Comparison of ENCODE assay signal across 8 cellular contexts in genomic region chr12:118016424-118017264, GRCh38. TPM values are rescaled to one million over a fixed set of nuclear protein-coding genes. Genes with fewer than 3 reads are reported as not detected.
DNase-seq lines count a peak whose midpoint lies in the region; ATAC-seq and TF ChIP-seq lines count a peak whose summit lies in the region.

Gene RFC5, plus strand, starts transcription at chr12:118016703. Its CDS starts 125 bp downstream, at chr12:118016828.

- in situ Hi-C loops in GM13977 (cut with MboI; ENCODE audit: low pct_unique_long_range_greater_than_20kb, low sequenced_read_pairs, unreplicated experiment): no loop called here

- TF ChIP-seq POLR2A in adrenal gland (IDR thresholded peaks at IDR 0.05): peak in 1 of 2 donors; percentile 65

- peaks cover 0 to 12% of the 10 kb centered on the region in 2 donors for H3K36me3 ChIP-seq in adrenal gland (replicated peaks in 1 of 2)
- H3K36me3 ChIP-seq in heart right ventricle: peaks cover 0 to 29% (median 0%) of the 10 kb centered on the region in 9 donors
- peaks cover 22% of the 10 kb centered on the region for H3K36me3 ChIP-seq in upper lobe of right lung

- H3K4me1 ChIP-seq in adrenal gland (replicated peaks in 1 of 2): peaks cover 5 to 17% of the 10 kb centered on the region in 2 donors
- peaks cover 0 to 17% (median 9%) of the 10 kb centered on the region in 9 donors for H3K4me1 ChIP-seq in heart right ventricle
- peaks cover 10% of the 10 kb centered on the region for H3K4me1 ChIP-seq in upper lobe of right lung

- TF ChIP-seq CTCF in GM13977 (IDR thresholded peaks at IDR 0.05; ENCODE audit: extremely low read depth, insufficient read depth, missing control alignments) (no peak), adrenal gland (IDR thresholded peaks at IDR 0.05) (no peak), heart right ventricle (IDR thresholded peaks at IDR 0.05) (peak in 1 of 9 donors; percentile 13), upper lobe of right lung (IDR thresholded peaks at IDR 0.05) (no peak)

- DNase-seq in GM13977 (ENCODE audit: low spot score) (peak; percentile 98), NCI-H146 treated with DMSO at 0.1 percent for 48 hours (lab: John Stamatoyannopoulos, UW; ENCODE audit: unreplicated experiment) (peak; percentile 96), T-helper 1 cell (peak; percentile 96 to 98 (median 97)), adrenal gland (peak; percentile 97 to 99 (median 99)), heart right ventricle (peak; percentile 98 to 99), posterior vena cava (ENCODE audit: low spot score) (peak; percentile 99), upper lobe of right lung (peak; percentile 99)

- peak within 1 kb of the TSS in 3 of 4 donors; percentile 1 to 84 (median 64) for H3K4me3 ChIP-seq in adrenal gland
- peak within 1 kb of the TSS; percentile 75 to 98 (median 93) for H3K4me3 ChIP-seq in heart right ventricle
- H3K4me3 ChIP-seq in upper lobe of right lung: peak within 1 kb of the TSS; percentile 98

- H3K27me3 ChIP-seq in adrenal gland (no peaks in the 10 kb centered on the region), heart right ventricle (no peaks in the 10 kb centered on the region), upper lobe of right lung (no peaks in the 10 kb centered on the region)

- H3K27ac ChIP-seq in adrenal gland (peak within 1 kb of the TSS in 2 of 5 donors; percentile 13 to 38), heart right ventricle (peak within 1 kb of the TSS in 6 of 10 donors; percentile 51 to 85 (median 68)), upper lobe of right lung (peak within 1 kb of the TSS; percentile 75)

- intact Hi-C loops in adrenal gland (cut with DNase I) (loop anchor here in 1 of 2 donors (10.0 kb wide), 1 partner anchor 142 kb away; no protein-coding TSS in a partner anchor), heart right ventricle (cut with DNase I) (loop anchor here in 4 of 10 donors (5.0 to 10.0 kb wide), 3 partner anchors 46 to 142 kb away; partner anchors contain the start of gene WSB2 (in 1 of the 4)), posterior vena cava (cut with DNase I) (no loop called here), upper lobe of right lung (cut with DNase I) (no loop called here)

- WGBS in adrenal gland, 4 donors: 0% methylated on average over 9 to 61 of the region's 61 CpGs
- 0% methylated on average over 61 of the region's 61 CpGs for WGBS in heart right ventricle, 2 donors

- peak; percentile 99 for ATAC-seq in HG02870 (IDR thresholded peaks at IDR 0.05; ENCODE audit: unreplicated experiment)
- peak; percentile 99 to 100 (median 100) for ATAC-seq in heart right ventricle
- peak; percentile 99 for ATAC-seq in upper lobe of right lung

- H3K9me3 ChIP-seq in adrenal gland (replicated peaks in 1 of 3) (no peaks in the 10 kb centered on the region), heart right ventricle (no peaks in the 10 kb centered on the region), upper lobe of right lung (no peaks in the 10 kb centered on the region)

RNA-seq across cellular contexts. Expression of gene RFC5, which starts in this region (rescaled TPM):
- total RNA-seq in adrenal gland (10 to 100 TPM in 3 of 8 donors, 1 to 10 TPM in 5; 5.8 to 28.0 (median 9.0) TPM), heart right ventricle (1 to 10 TPM; 2.8 to 6.2 (median 4.1) TPM), posterior vena cava (1 to 10 TPM; 6.0 to 7.0 TPM), upper lobe of right lung (8.0 TPM)
- polyA plus RNA-seq in adrenal gland (1 to 10 TPM; 6.6 to 8.6 (median 7.8) TPM), heart right ventricle (1 to 10 TPM; 2.4 to 5.3 TPM)
